In genomic region chr2:51812138-51812866, GRCh38 we compare ENCODE assay signal across 20 cellular contexts.
DNase-seq lines count a peak whose midpoint lies in the region; ATAC-seq and TF ChIP-seq lines count a peak whose summit lies in the region.
"Had no signal": no experiment of that assay in that cellular context is flagged by ENCODE, and none has a peak within 500 bp of the region (broad histone marks: within the 10 kb centered on the region; RNA-seq: fewer than 3 reads in every experiment).

No MANE protein-coding gene starts in this region.

- TF ChIP-seq CTCF in lower lobe of right lung (IDR thresholded peaks at IDR 0.05): no peak

- ATAC-seq in lower lobe of right lung: no peak
- no peak for ATAC-seq in GM18502 (IDR thresholded peaks at IDR 0.05; ENCODE audit: poor library complexity, unreplicated experiment)
- ATAC-seq in HG02763 (IDR thresholded peaks at IDR 0.05; ENCODE audit: unreplicated experiment): no peak
- ATAC-seq: activated CD8-positive, alpha-beta memory T cell treated with anti-CD3 and anti-CD28 coated beads, Interleukin-2, amount 10 ng/mL, durations not matched to agents 7 days and 5 days; effector memory CD8-positive, alpha-beta T cell; left cardiac atrium; Panc1; T-cell had no signal

- no peak overlapping the region for H3K4me3 ChIP-seq in lower lobe of right lung
- H3K4me3 ChIP-seq: BLaER1 treated with 17β-estradiol and CSF1 and Interleukin-3, amounts not matched to agents 10 nM and 100 nM; cardiac muscle cell; hepatocyte had no signal

- H3K4me1 ChIP-seq in lower lobe of right lung: no peaks in the 10 kb centered on the region
- H3K4me1 ChIP-seq: parathyroid adenoma had no signal

- no peaks in the 10 kb centered on the region for H3K9me3 ChIP-seq in lower lobe of right lung
- H3K9me3 ChIP-seq: BLaER1 treated with 17β-estradiol and CSF1 and Interleukin-3, amounts not matched to agents 10 nM and 100 nM had no signal

- DNase-seq in GM03348 (ENCODE audit: low spot score) (peak; percentile 31), OCI-M1 (lab: John Stamatoyannopoulos, UW) (peak; percentile 23), dermis blood vessel endothelial cell (peak; percentile 18), myocyte (ENCODE audit: low read depth) (peak; percentile 5), lower lobe of right lung (no peak), head of caudate nucleus (no peak)
- DNase-seq: activated CD8-positive, alpha-beta memory T cell treated with anti-CD3 and anti-CD28 coated beads, Interleukin-2, amount 10 ng/mL, durations not matched to agents 7 days and 5 days; effector memory CD8-positive, alpha-beta T cell; Kasumi-1; left cardiac atrium; NCI-H526 treated with DMSO at 0.1 percent for 48 hours; stimulated activated naive CD4-positive, alpha-beta T cell treated with Interleukin-2 at 50 U/mL for 16 hours; T-cell had no signal

- H3K27ac ChIP-seq in lower lobe of right lung: no peak overlapping the region
- H3K27ac ChIP-seq: BLaER1 treated with 17β-estradiol and CSF1 and Interleukin-3, amounts not matched to agents 10 nM and 100 nM; cardiac muscle cell; hepatocyte; parathyroid adenoma had no signal

- no peaks in the 10 kb centered on the region for H3K36me3 ChIP-seq in lower lobe of right lung
- H3K36me3 ChIP-seq: BLaER1 treated with 17β-estradiol and CSF1 and Interleukin-3, amounts not matched to agents 10 nM and 100 nM; cardiac muscle cell had no signal

- no peaks in the 10 kb centered on the region for H3K27me3 ChIP-seq in lower lobe of right lung (ENCODE audit: low read depth)
- H3K27me3 ChIP-seq: BLaER1 treated with 17β-estradiol and CSF1 and Interleukin-3, amounts not matched to agents 10 nM and 100 nM; cardiac muscle cell; hepatocyte had no signal

- intact Hi-C loops in lower lobe of right lung (cut with DNase I) (no loop called here), head of caudate nucleus (cut with DNase I) (no loop called here)

Comparison
In these comparisons a context has a peak if more than half of its experiments do, and no peak if none do; other contexts are left out.
1. DNase-seq: peak in GM03348 (single experiment), OCI-M1 (single experiment), dermis blood vessel endothelial cell (single experiment) and myocyte (single experiment); none in lower lobe of right lung (single experiment) and head of caudate nucleus (0 of 42).